Comparison of ENCODE assay signal across 22 cellular contexts in genomic region chr2:85963068-85963467, GRCh38.
"Had no signal": no experiment of that assay in that cellular context is flagged by ENCODE, and none has a peak within 500 bp of the region (broad histone marks: within the 10 kb centered on the region; RNA-seq: fewer than 3 reads in every experiment).

No MANE protein-coding gene starts in this region.

- ATAC-seq: foreskin keratinocyte; lower lobe of right lung; naive thymus-derived CD4-positive, alpha-beta T cell; WTC11 had no signal

- H3K27me3 ChIP-seq: breast epithelium, foreskin keratinocyte, ovary, testis, vagina had no signal

- H3K4me1 Mint-ChIP-seq: central memory CD8-positive, alpha-beta T cell had no signal

- H3K27ac ChIP-seq: breast epithelium, foreskin keratinocyte, lower lobe of right lung, ovary, prostate gland, testis, vagina had no signal

- H3K4me1 ChIP-seq: breast epithelium, prostate gland, testis, vagina had no signal

- H3K4me3 Mint-ChIP-seq: activated naive CD8-positive, alpha-beta T cell treated with anti-CD3 and anti-CD28 coated beads, Interleukin-2, amount 10 ng/mL, durations not matched to agents 7 days and 5 days; central memory CD8-positive, alpha-beta T cell; WTC11 had no signal

- DNase-seq: activated CD4-positive, alpha-beta T cell treated with anti-CD3 and anti-CD28 coated beads for 48 hours; activated naive CD4-positive, alpha-beta T cell; activated naive CD8-positive, alpha-beta T cell treated with anti-CD3 and anti-CD28 coated beads, Interleukin-2, amount 10 ng/mL, durations not matched to agents 7 days and 5 days; activated T-cell treated with anti-CD3 and anti-CD28 coated beads for 4 hours; amniotic stem cell; effector memory CD4-positive, alpha-beta T cell; foreskin keratinocyte; kidney; lower lobe of right lung; naive thymus-derived CD4-positive, alpha-beta T cell; ovary; stimulated activated CD4-positive, alpha-beta T cell treated with anti-CD3 and anti-CD28 coated beads, Interleukin-2, amount 100 ng/mL, for 48 hours; stimulated activated CD8-positive, alpha-beta memory T cell treated with anti-CD3 and anti-CD28 coated beads, Interleukin-4, amount 100 ng/mL, for 48 hours; stimulated activated naive CD4-positive, alpha-beta T cell; testis; trophoblast cell had no signal

- H3K27ac Mint-ChIP-seq: activated naive CD8-positive, alpha-beta T cell treated with anti-CD3 and anti-CD28 coated beads, Interleukin-2, amount 10 ng/mL, durations not matched to agents 7 days and 5 days; activated T-helper 2 cell treated with anti-CD3 and anti-CD28 coated beads, Interferon-gamma antibody, Interleukin-2, Interleukin-4, amounts not matched to agents 10 μg/mL and 5 μg/mL and 100 μg/mL, durations not matched to agents 14 hours and 24 hours and 36 hours; WTC11 had no signal

- H3K36me3 ChIP-seq: breast epithelium, lower lobe of right lung, ovary, prostate gland, vagina had no signal

- H3K9me3 ChIP-seq: lower lobe of right lung, ovary, prostate gland, testis, vagina had no signal

- H3K4me3 ChIP-seq: breast epithelium, lower lobe of right lung, ovary, prostate gland, testis, vagina had no signal
